Comparison of ENCODE assay signal across 15 cellular contexts in genomic region chr7:18547509-18548187, GRCh38. TPM values are rescaled to one million over a fixed set of nuclear protein-coding genes. Genes with fewer than 3 reads are reported as not detected.
DNase-seq lines count a peak whose midpoint lies in the region; ATAC-seq lines count a peak whose summit lies in the region.
"Had no signal": no experiment of that assay in that cellular context is flagged by ENCODE, and none has a peak within 500 bp of the region (broad histone marks: within the 10 kb centered on the region; RNA-seq: fewer than 3 reads in every experiment).

No MANE protein-coding gene starts in this region.

- POLR2A ChIA-PET in naive thymus-derived CD8-positive, alpha-beta T cell (lab: Charles Lee) = no interaction called here

- ATAC-seq in GM18858 (IDR thresholded peaks at IDR 0.05; ENCODE audit: unreplicated experiment) (peak; percentile 58), GM19463 (IDR thresholded peaks at IDR 0.05; ENCODE audit: unreplicated experiment) (peak; percentile 72), HG02981 (IDR thresholded peaks at IDR 0.05; ENCODE audit: unreplicated experiment) (peak; percentile 83)
- no peak for ATAC-seq in stimulated activated effector memory CD8-positive, alpha-beta T cell treated with anti-CD3 and anti-CD28 coated beads, Interleukin-12 subunit alpha, Interleukin-12 subunit beta, amount 100 ng/mL, for 72 hours
- ATAC-seq in naive thymus-derived CD8-positive, alpha-beta T cell = no peak
- ATAC-seq: left lung, T-cell had no signal

- H3K27me3 Mint-ChIP-seq in naive thymus-derived CD8-positive, alpha-beta T cell = no peaks in the 10 kb centered on the region
- H3K27me3 Mint-ChIP-seq: activated naive CD8-positive, alpha-beta T cell treated with anti-CD3 and anti-CD28 coated beads, Interleukin-2, amount 10 ng/mL, durations not matched to agents 7 days and 5 days; T-cell had no signal

- no peak overlapping the region for H3K27ac Mint-ChIP-seq in stimulated activated effector memory CD8-positive, alpha-beta T cell treated with anti-CD3 and anti-CD28 coated beads, Interleukin-12 subunit alpha, Interleukin-12 subunit beta, amount 100 ng/mL, for 72 hours
- H3K27ac Mint-ChIP-seq in naive thymus-derived CD8-positive, alpha-beta T cell = no peak overlapping the region
- H3K27ac Mint-ChIP-seq: activated naive CD8-positive, alpha-beta T cell treated with anti-CD3 and anti-CD28 coated beads, Interleukin-2, amount 10 ng/mL, durations not matched to agents 7 days and 5 days; T-cell had no signal

- no peaks in the 10 kb centered on the region for H3K36me3 Mint-ChIP-seq in stimulated activated effector memory CD8-positive, alpha-beta T cell treated with anti-CD3 and anti-CD28 coated beads, Interleukin-12 subunit alpha, Interleukin-12 subunit beta, amount 100 ng/mL, for 72 hours
- H3K36me3 Mint-ChIP-seq in naive thymus-derived CD8-positive, alpha-beta T cell = no peaks in the 10 kb centered on the region
- H3K36me3 Mint-ChIP-seq: activated naive CD8-positive, alpha-beta T cell treated with anti-CD3 and anti-CD28 coated beads, Interleukin-2, amount 10 ng/mL, durations not matched to agents 7 days and 5 days; T-cell had no signal

- DNase-seq in RPMI8226 = peak; percentile 21
- DNase-seq in stimulated activated effector memory CD8-positive, alpha-beta T cell treated with anti-CD3 and anti-CD28 coated beads, Interleukin-12 subunit alpha, Interleukin-12 subunit beta, amount 100 ng/mL, for 72 hours (ENCODE audit: low spot score in 2 of 2) = no peak
- DNase-seq in T-helper 2 cell = no peak
- DNase-seq in HuH-7 (ENCODE audit: low spot score) = no peak
- no peak for DNase-seq in naive thymus-derived CD8-positive, alpha-beta T cell
- DNase-seq: activated CD4-positive, CD25-positive, alpha-beta regulatory T cell treated with anti-CD3 and anti-CD28 coated beads, Interleukin-2, amount 50 U/mL, for 72 hours; activated naive CD8-positive, alpha-beta T cell treated with anti-CD3 and anti-CD28 coated beads, Interleukin-2, amount 10 ng/mL, durations not matched to agents 7 days and 5 days; AML-193; left lung; NCI-H1105 treated with DMSO at 0.1 percent for 48 hours; Peyer's patch; T-cell had no signal

- no peak overlapping the region for H3K4me3 Mint-ChIP-seq in stimulated activated effector memory CD8-positive, alpha-beta T cell treated with anti-CD3 and anti-CD28 coated beads, Interleukin-12 subunit alpha, Interleukin-12 subunit beta, amount 100 ng/mL, for 72 hours
- H3K4me3 Mint-ChIP-seq in naive thymus-derived CD8-positive, alpha-beta T cell = no peak overlapping the region
- H3K4me3 Mint-ChIP-seq: activated naive CD8-positive, alpha-beta T cell treated with anti-CD3 and anti-CD28 coated beads, Interleukin-2, amount 10 ng/mL, durations not matched to agents 7 days and 5 days; T-cell had no signal

- H3K9me3 Mint-ChIP-seq in stimulated activated effector memory CD8-positive, alpha-beta T cell treated with anti-CD3 and anti-CD28 coated beads, Interleukin-12 subunit alpha, Interleukin-12 subunit beta, amount 100 ng/mL, for 72 hours = peaks cover 2% of the 10 kb centered on the region
- peaks cover 0 to 3% (median 0%) of the 10 kb centered on the region in 9 donors for H3K9me3 Mint-ChIP-seq in naive thymus-derived CD8-positive, alpha-beta T cell
- H3K9me3 Mint-ChIP-seq: activated naive CD8-positive, alpha-beta T cell treated with anti-CD3 and anti-CD28 coated beads, Interleukin-2, amount 10 ng/mL, durations not matched to agents 7 days and 5 days had no signal

- H3K4me1 Mint-ChIP-seq in stimulated activated effector memory CD8-positive, alpha-beta T cell treated with anti-CD3 and anti-CD28 coated beads, Interleukin-12 subunit alpha, Interleukin-12 subunit beta, amount 100 ng/mL, for 72 hours = peaks cover 6% of the 10 kb centered on the region
- H3K4me1 Mint-ChIP-seq in naive thymus-derived CD8-positive, alpha-beta T cell = peaks cover 0 to 18% (median 0%) of the 10 kb centered on the region in 4 donors
- H3K4me1 Mint-ChIP-seq: activated naive CD8-positive, alpha-beta T cell treated with anti-CD3 and anti-CD28 coated beads, Interleukin-2, amount 10 ng/mL, durations not matched to agents 7 days and 5 days; T-cell had no signal

RNA-seq across cellular contexts. Expression of gene HDAC9, which starts 52.1 kb away (rescaled TPM):
- total RNA-seq in naive thymus-derived CD8-positive, alpha-beta T cell = 1 to 10 TPM; 2.0 to 3.1 TPM
- 1 to 10 TPM in 1 of 3 donors, under 1 TPM in 2; 0.03 to 2.1 (median 0.22) TPM for polyA plus RNA-seq in naive thymus-derived CD8-positive, alpha-beta T cell

Comparison
In these comparisons a context has a peak if more than half of its experiments do, and no peak if none do; other contexts are left out.
1. ATAC-seq: peak in GM18858 (single experiment), GM19463 (single experiment) and HG02981 (single experiment); none in stimulated activated effector memory CD8-positive, alpha-beta T cell treated with anti-CD3 and anti-CD28 coated beads, Interleukin-12 subunit alpha, Interleukin-12 subunit beta, amount 100 ng/mL, for 72 hours (single experiment) and naive thymus-derived CD8-positive, alpha-beta T cell (0 of 2).